ENCODE assay signal across 2 cellular contexts in genomic region chr12:121138284-121138683, GRCh38.
TF ChIP-seq lines count a peak whose summit lies in the region.

No MANE protein-coding gene starts in this region.

TF ChIP-seq in Ishikawa, 13 proteins besides CTCF, POLR2A, EP300 and RAD21 (continued from another document):
- TF ChIP-seq USF1 (IDR thresholded peaks at IDR 0.05) = peak; percentile 87

TF ChIP-seq in HepG2, 621 proteins besides CTCF, POLR2A, EP300 and RAD21 (continues in another document):
- peak; percentile 79 for TF ChIP-seq USF2 (IDR thresholded peaks at IDR 0.05; ENCODE audit: low read depth, low read length)
- peak; percentile 89; the same call in 1 of the 2 replicates for TF ChIP-seq USF2 (CRISPR knock-in tag; IDR thresholded peaks at IDR 0.05; ENCODE audit: borderline replicate concordance)
- TF ChIP-seq TFDP2 (CRISPR knock-in tag; IDR thresholded peaks at IDR 0.05) = no peak
- TF ChIP-seq ZNF24 (IDR thresholded peaks at IDR 0.05) = no peak
- TF ChIP-seq ZNF441 (CRISPR knock-in tag; IDR thresholded peaks at IDR 0.05; ENCODE audit: borderline replicate concordance) = no peak
- no peak for TF ChIP-seq MED8 (CRISPR knock-in tag; IDR thresholded peaks at IDR 0.05; ENCODE audit: insufficient replicate concordance)
- TF ChIP-seq NFYB (CRISPR knock-in tag; IDR thresholded peaks at IDR 0.05) = peak; percentile 80
- no peak for TF ChIP-seq DZIP1 (CRISPR knock-in tag; IDR thresholded peaks at IDR 0.05)
- TF ChIP-seq KLF6 (CRISPR knock-in tag; IDR thresholded peaks at IDR 0.05) = no peak
- no peak for TF ChIP-seq GABPA (IDR thresholded peaks at IDR 0.05; ENCODE audit: low read depth, low read length)
- TF ChIP-seq GABPA (CRISPR knock-in tag; IDR thresholded peaks at IDR 0.05; ENCODE audit: low read depth) = peak; percentile 37
- no peak for TF ChIP-seq ATF5 (CRISPR knock-in tag; IDR thresholded peaks at IDR 0.05; ENCODE audit: low read depth)
- no peak for TF ChIP-seq DNMT1 (CRISPR knock-in tag; IDR thresholded peaks at IDR 0.05)
- TF ChIP-seq ZNF609 (CRISPR knock-in tag; IDR thresholded peaks at IDR 0.05; ENCODE audit: borderline replicate concordance) = no peak
- no peak for TF ChIP-seq ZNF207 (IDR thresholded peaks at IDR 0.05; ENCODE audit: borderline replicate concordance)
- no peak for TF ChIP-seq AGO1 (IDR thresholded peaks at IDR 0.05; ENCODE audit: low read depth, low read length, poor library complexity, severe bottlenecking)
- no peak for TF ChIP-seq JUN (CRISPR knock-in tag; IDR thresholded peaks at IDR 0.05)
- no peak for TF ChIP-seq SRSF1 (optimal IDR thresholded peaks at IDR 0.05; ENCODE audit: low read depth, low read length)
- TF ChIP-seq ISX (CRISPR knock-in tag; conservative IDR thresholded peaks at IDR 0.05) = no peak
- TF ChIP-seq ELF1 (CRISPR knock-in tag; IDR thresholded peaks at IDR 0.05) = peak; percentile 61; the same call in 1 of the 2 replicates
- TF ChIP-seq ZNF280D (CRISPR knock-in tag; IDR thresholded peaks at IDR 0.05) = no peak
- TF ChIP-seq ZMYM4 (CRISPR knock-in tag; IDR thresholded peaks at IDR 0.05) = no peak
- TF ChIP-seq MXI1 (IDR thresholded peaks at IDR 0.05; ENCODE audit: borderline replicate concordance, low read depth, low read length) = no peak
- TF ChIP-seq MIER3 (CRISPR knock-in tag; IDR thresholded peaks at IDR 0.05; ENCODE audit: borderline replicate concordance) = no peak
- TF ChIP-seq NFYC (CRISPR knock-in tag; IDR thresholded peaks at IDR 0.05) = peak; percentile 89
- TF ChIP-seq ATF2 (CRISPR knock-in tag; IDR thresholded peaks at IDR 0.05) = no peak
- no peak for TF ChIP-seq ZNF567 (CRISPR knock-in tag; IDR thresholded peaks at IDR 0.05; ENCODE audit: borderline replicate concordance)
- TF ChIP-seq CHCHD3 (CRISPR knock-in tag; IDR thresholded peaks at IDR 0.05) = no peak
- no peak for TF ChIP-seq FOXO1 (CRISPR knock-in tag; IDR thresholded peaks at IDR 0.05)
- no peak for TF ChIP-seq PRMT3 (CRISPR knock-in tag; IDR thresholded peaks at IDR 0.05; ENCODE audit: borderline replicate concordance, low read depth)
- no peak for TF ChIP-seq SAFB2 (CRISPR knock-in tag; IDR thresholded peaks at IDR 0.05; ENCODE audit: borderline replicate concordance, low read depth)
- peak; percentile 57 for TF ChIP-seq GABPB1 (CRISPR knock-in tag; IDR thresholded peaks at IDR 0.05)
- peak; percentile 47; the same call in 1 of the 2 replicates for TF ChIP-seq SP2 (CRISPR knock-in tag; IDR thresholded peaks at IDR 0.05)
- TF ChIP-seq ZNF547 (CRISPR knock-in tag; IDR thresholded peaks at IDR 0.05) = no peak
- TF ChIP-seq LRRFIP1 (CRISPR knock-in tag; conservative IDR thresholded peaks at IDR 0.05) = no peak
- no peak for TF ChIP-seq TBX3 (IDR thresholded peaks at IDR 0.05; ENCODE audit: borderline replicate concordance)
- no peak for TF ChIP-seq ATM (IDR thresholded peaks at IDR 0.05; ENCODE audit: borderline replicate concordance)
- TF ChIP-seq ZNF329 (CRISPR knock-in tag; IDR thresholded peaks at IDR 0.05; ENCODE audit: low read depth) = no peak
- TF ChIP-seq BRD4 (CRISPR knock-in tag; IDR thresholded peaks at IDR 0.05) = no peak
- no peak for TF ChIP-seq ZZZ3 (CRISPR knock-in tag; IDR thresholded peaks at IDR 0.05; ENCODE audit: borderline replicate concordance)
